1 cellular context compared by ENCODE assay signal in genomic region chr19:47436712-47437401, GRCh38.
TF ChIP-seq lines count a peak whose summit lies in the region.

No MANE protein-coding gene starts in this region.

TF ChIP-seq in H1, 55 proteins besides CTCF, POLR2A, EP300 and RAD21 (continued from another document):
- TF ChIP-seq SIN3A (conservative IDR thresholded peaks at IDR 0.05 in 1 of 2, IDR thresholded peaks at IDR 0.05 in 1 of 2; ENCODE audit: low read depth in 1 of 2, low read length in 2 of 2) (0 out of 4 replicates have a peak, but pooled peaks have one; percentile 44 to 62), CREB1 (IDR thresholded peaks at IDR 0.05) (peak; percentile 51), KDM5A (IDR thresholded peaks at IDR 0.05; ENCODE audit: low read length) (no peak), SIX5 (IDR thresholded peaks at IDR 0.05; ENCODE audit: low read depth, low read length) (no peak), SP1 (IDR thresholded peaks at IDR 0.05; ENCODE audit: low read depth, low read length) (no peak), RBBP5 (IDR thresholded peaks at IDR 0.05; ENCODE audit: borderline replicate concordance, low read depth, low read length) (no peak), CBX8 (IDR thresholded peaks at IDR 0.05; ENCODE audit: borderline replicate concordance, low read depth, low read length) (no peak), PHF8 (conservative IDR thresholded peaks at IDR 0.05; ENCODE audit: low read depth, low read length) (no peak), TAF1 (IDR thresholded peaks at IDR 0.05; ENCODE audit: low read depth, low read length) (no peak), RNF2 (IDR thresholded peaks at IDR 0.05; ENCODE audit: borderline replicate concordance, low read depth, low read length, missing control alignments, poor library complexity, severe bottlenecking) (no peak), BCL11A (IDR thresholded peaks at IDR 0.05; ENCODE audit: low read depth in 2 of 2, low read length in 2 of 2) (no peak), RFX5 (IDR thresholded peaks at IDR 0.05; ENCODE audit: borderline replicate concordance, low read depth, low read length) (no peak), TAF7 (optimal IDR thresholded peaks at IDR 0.05; ENCODE audit: borderline replicate concordance, low read depth, low read length) (no peak), SP4 (IDR thresholded peaks at IDR 0.05; ENCODE audit: low read length) (no peak), CTBP2 (IDR thresholded peaks at IDR 0.05; ENCODE audit: borderline replicate concordance, insufficient read depth, insufficient read length, low read length) (no peak)
- TF ChIP-seq, protein P1, sequence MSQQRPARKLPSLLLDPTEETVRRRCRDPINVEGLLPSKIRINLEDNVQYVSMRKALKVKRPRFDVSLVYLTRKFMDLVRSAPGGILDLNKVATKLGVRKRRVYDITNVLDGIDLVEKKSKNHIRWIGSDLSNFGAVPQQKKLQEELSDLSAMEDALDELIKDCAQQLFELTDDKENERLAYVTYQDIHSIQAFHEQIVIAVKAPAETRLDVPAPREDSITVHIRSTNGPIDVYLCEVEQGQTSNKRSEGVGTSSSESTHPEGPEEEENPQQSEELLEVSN (IDR thresholded peaks at IDR 0.05), result no peak
